In the genomic region with DNA sequence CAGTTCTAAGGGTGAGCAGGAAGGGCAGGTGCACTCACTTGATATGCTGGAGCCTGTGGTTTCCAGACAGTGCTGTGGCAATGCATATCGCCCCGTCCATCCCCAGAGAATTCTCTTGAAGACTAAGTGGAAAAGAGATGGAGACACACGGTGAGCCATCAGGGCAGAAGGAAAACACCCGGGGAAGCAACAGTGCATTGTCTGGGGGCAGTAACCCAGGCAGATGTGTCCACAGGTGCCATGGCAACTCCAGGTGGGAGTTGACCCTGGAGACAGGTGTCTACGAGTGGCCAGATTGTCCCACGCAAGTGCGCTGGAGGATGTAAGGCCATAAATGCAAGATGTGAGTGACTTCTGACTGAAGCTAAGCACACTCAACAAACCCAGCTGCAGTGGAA, we compare ENCODE assay signal across 1 cellular context.
A peak's percentile ranks its signal among the peaks of the same experiment; 100 is the strongest.
TF ChIP-seq lines count a peak whose summit lies in the region.

No MANE protein-coding gene starts in this region.

TF ChIP-seq in K562, 482 proteins besides CTCF, POLR2A, EP300 and RAD21:
- TF ChIP-seq NCOA6 (IDR thresholded peaks at IDR 0.05) = no peak
- TF ChIP-seq, protein P1, sequence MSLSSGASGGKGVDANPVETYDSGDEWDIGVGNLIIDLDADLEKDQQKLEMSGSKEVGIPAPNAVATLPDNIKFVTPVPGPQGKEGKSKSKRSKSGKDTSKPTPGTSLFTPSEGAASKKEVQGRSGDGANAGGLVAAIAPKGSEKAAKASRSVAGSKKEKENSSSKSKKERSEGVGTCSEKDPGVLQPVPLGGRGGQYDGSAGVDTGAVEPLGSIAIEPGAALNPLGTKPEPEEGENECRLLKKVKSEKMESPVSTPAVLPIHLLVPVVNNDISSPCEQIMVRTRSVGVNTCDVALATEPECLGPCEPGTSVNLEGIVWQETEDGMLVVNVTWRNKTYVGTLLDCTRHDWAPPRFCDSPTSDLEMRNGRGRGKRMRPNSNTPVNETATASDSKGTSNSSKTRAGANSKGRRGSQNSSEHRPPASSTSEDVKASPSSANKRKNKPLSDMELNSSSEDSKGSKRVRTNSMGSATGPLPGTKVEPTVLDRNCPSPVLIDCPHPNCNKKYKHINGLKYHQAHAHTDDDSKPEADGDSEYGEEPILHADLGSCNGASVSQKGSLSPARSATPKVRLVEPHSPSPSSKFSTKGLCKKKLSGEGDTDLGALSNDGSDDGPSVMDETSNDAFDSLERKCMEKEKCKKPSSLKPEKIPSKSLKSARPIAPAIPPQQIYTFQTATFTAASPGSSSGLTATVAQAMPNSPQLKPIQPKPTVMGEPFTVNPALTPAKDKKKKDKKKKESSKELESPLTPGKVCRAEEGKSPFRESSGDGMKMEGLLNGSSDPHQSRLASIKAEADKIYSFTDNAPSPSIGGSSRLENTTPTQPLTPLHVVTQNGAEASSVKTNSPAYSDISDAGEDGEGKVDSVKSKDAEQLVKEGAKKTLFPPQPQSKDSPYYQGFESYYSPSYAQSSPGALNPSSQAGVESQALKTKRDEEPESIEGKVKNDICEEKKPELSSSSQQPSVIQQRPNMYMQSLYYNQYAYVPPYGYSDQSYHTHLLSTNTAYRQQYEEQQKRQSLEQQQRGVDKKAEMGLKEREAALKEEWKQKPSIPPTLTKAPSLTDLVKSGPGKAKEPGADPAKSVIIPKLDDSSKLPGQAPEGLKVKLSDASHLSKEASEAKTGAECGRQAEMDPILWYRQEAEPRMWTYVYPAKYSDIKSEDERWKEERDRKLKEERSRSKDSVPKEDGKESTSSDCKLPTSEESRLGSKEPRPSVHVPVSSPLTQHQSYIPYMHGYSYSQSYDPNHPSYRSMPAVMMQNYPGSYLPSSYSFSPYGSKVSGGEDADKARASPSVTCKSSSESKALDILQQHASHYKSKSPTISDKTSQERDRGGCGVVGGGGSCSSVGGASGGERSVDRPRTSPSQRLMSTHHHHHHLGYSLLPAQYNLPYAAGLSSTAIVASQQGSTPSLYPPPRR (CRISPR knock-in tag; IDR thresholded peaks at IDR 0.05; ENCODE audit: borderline replicate concordance) = no peak
- TF ChIP-seq RBM17 (IDR thresholded peaks at IDR 0.05; ENCODE audit: borderline replicate concordance, low read depth, low read length) = no peak
- no peak for TF ChIP-seq NCOA1 (IDR thresholded peaks at IDR 0.05; ENCODE audit: low read depth)
- TF ChIP-seq SMAD2 (IDR thresholded peaks at IDR 0.05; ENCODE audit: low read depth, low read length) = no peak
- TF ChIP-seq, protein P2, sequence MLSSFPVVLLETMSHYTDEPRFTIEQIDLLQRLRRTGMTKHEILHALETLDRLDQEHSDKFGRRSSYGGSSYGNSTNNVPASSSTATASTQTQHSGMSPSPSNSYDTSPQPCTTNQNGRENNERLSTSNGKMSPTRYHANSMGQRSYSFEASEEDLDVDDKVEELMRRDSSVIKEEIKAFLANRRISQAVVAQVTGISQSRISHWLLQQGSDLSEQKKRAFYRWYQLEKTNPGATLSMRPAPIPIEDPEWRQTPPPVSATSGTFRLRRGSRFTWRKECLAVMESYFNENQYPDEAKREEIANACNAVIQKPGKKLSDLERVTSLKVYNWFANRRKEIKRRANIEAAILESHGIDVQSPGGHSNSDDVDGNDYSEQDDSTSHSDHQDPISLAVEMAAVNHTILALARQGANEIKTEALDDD (IDR thresholded peaks at IDR 0.05) = no peak
- TF ChIP-seq CBFA2T3 (IDR thresholded peaks at IDR 0.05) = 0 out of 2 replicates have a peak, but pooled peaks have one; percentile 13
